31 cellular contexts compared by ENCODE assay signal in genomic region chr18:30142870-30143269, GRCh38.
"Had no signal": no experiment of that assay in that cellular context is flagged by ENCODE, and none has a peak within 500 bp of the region (broad histone marks: within the 10 kb centered on the region; RNA-seq: fewer than 3 reads in every experiment).

No MANE protein-coding gene starts in this region.

- ATAC-seq: natural killer cell; psoas muscle; right cardiac atrium; sciatic nerve; stimulated activated memory B cell treated with anti-CD40 and anti-IgM and Interleukin-4, amounts not matched to agents 10 μg/mL and 1 μg/mL and 100 μg/mL, for 72 hours; stimulated activated naive CD8-positive, alpha-beta T cell treated with anti-CD3 and anti-CD28 coated beads, Interleukin-15, amount 100 ng/mL, for 72 hours; stimulated activated naive CD8-positive, alpha-beta T cell treated with anti-CD3 and anti-CD28 coated beads, Interleukin-15, Interleukin-2, amounts not matched to agents 100 U/mL and 50 U/mL, for 24 hours; upper lobe of right lung had no signal

- H3K9me3 ChIP-seq: ovary, psoas muscle, testis, transverse colon, upper lobe of right lung, uterus had no signal

- H2AFZ ChIP-seq: neural progenitor cell, parathyroid adenoma had no signal

- H3K27me3 Mint-ChIP-seq: progenitor cell of endocrine pancreas; stimulated activated memory B cell treated with anti-CD40 and anti-IgM and Interleukin-4, amounts not matched to agents 10 μg/mL and 1 μg/mL and 100 μg/mL, for 72 hours; stimulated activated naive CD8-positive, alpha-beta T cell treated with anti-CD3 and anti-CD28 coated beads, Interleukin-15, amount 100 ng/mL, for 72 hours; type B pancreatic cell had no signal

- H3K4me1 Mint-ChIP-seq: natural killer cell; nephron; stimulated activated memory B cell treated with anti-CD40 and anti-IgM and Interleukin-4, amounts not matched to agents 10 μg/mL and 1 μg/mL and 100 μg/mL, for 72 hours; stimulated activated naive CD8-positive, alpha-beta T cell treated with anti-CD3 and anti-CD28 coated beads, Interleukin-15, amount 100 ng/mL, for 72 hours had no signal

- H3K36me3 ChIP-seq: neural progenitor cell, ovary, spleen, suprapubic skin, tibial artery, transverse colon, upper lobe of right lung, uterus had no signal

- H3K27me3 ChIP-seq: neural progenitor cell, ovary, spleen, suprapubic skin, testis, tibial artery, transverse colon, upper lobe of right lung, uterus had no signal

- H3K4me3 ChIP-seq: neural progenitor cell, ovary, psoas muscle, skin epidermis, smooth muscle cell, spleen, suprapubic skin, testis, tibial artery, transverse colon, upper lobe of right lung, uterus had no signal

- H3K36me3 Mint-ChIP-seq: neural progenitor cell; stimulated activated memory B cell treated with anti-CD40 and anti-IgM and Interleukin-4, amounts not matched to agents 10 μg/mL and 1 μg/mL and 100 μg/mL, for 72 hours; type B pancreatic cell had no signal

- DNase-seq: natural killer cell; occipital lobe; ovary; posterior cingulate gyrus; psoas muscle; right cardiac atrium; spleen; stimulated activated CD4-positive, alpha-beta T cell treated with anti-CD3 and anti-CD28 coated beads, Interleukin-12 subunit alpha, Interleukin-12 subunit beta, amount 100 ng/mL, for 4 hours; stimulated activated CD4-positive, alpha-beta T cell treated with anti-CD3 and anti-CD28 coated beads, Interleukin-1b, Interleukin-23, amount 100 ng/mL, for 48 hours; stimulated activated CD4-positive, alpha-beta T cell treated with anti-CD3 and anti-CD28 coated beads, Interleukin-4, amount 100 ng/mL, for 1 hour; stimulated activated CD4-positive, alpha-beta T cell treated with anti-CD3 and anti-CD28 coated beads, Interleukin-4, amount 100 ng/mL, for 4 hours; stimulated activated CD8-positive, alpha-beta memory T cell treated with anti-CD3 and anti-CD28 coated beads, Interleukin-4, amount 100 ng/mL, for 48 hours; stimulated activated naive CD4-positive, alpha-beta T cell; stimulated activated naive CD8-positive, alpha-beta T cell treated with anti-CD3 and anti-CD28 coated beads, Interleukin-15, amount 100 ng/mL, for 72 hours; stimulated activated naive CD8-positive, alpha-beta T cell treated with anti-CD3 and anti-CD28 coated beads, Interleukin-15, Interleukin-2, amounts not matched to agents 100 U/mL and 50 U/mL, for 24 hours; substantia nigra; testis; tibial artery; transverse colon; upper lobe of right lung; uterus had no signal

- H3K27ac ChIP-seq: neural progenitor cell, ovary, parathyroid adenoma, psoas muscle, skin epidermis, suprapubic skin, testis, tibial artery, transverse colon, upper lobe of right lung, uterus had no signal

- H3K4me1 ChIP-seq: parathyroid adenoma, psoas muscle, spleen, suprapubic skin, testis, tibial artery, transverse colon, upper lobe of right lung, uterus had no signal

- H3K4me3 Mint-ChIP-seq: natural killer cell; nephron; neural progenitor cell; stimulated activated memory B cell treated with anti-CD40 and anti-IgM and Interleukin-4, amounts not matched to agents 10 μg/mL and 1 μg/mL and 100 μg/mL, for 72 hours; stimulated activated naive CD8-positive, alpha-beta T cell treated with anti-CD3 and anti-CD28 coated beads, Interleukin-15, amount 100 ng/mL, for 72 hours; type B pancreatic cell had no signal

- H3K27ac Mint-ChIP-seq: natural killer cell; nephron; neural progenitor cell; progenitor cell of endocrine pancreas; stimulated activated memory B cell treated with anti-CD40 and anti-IgM and Interleukin-4, amounts not matched to agents 10 μg/mL and 1 μg/mL and 100 μg/mL, for 72 hours; stimulated activated naive CD8-positive, alpha-beta T cell treated with anti-CD3 and anti-CD28 coated beads, Interleukin-15, amount 100 ng/mL, for 72 hours; type B pancreatic cell had no signal

- H3K79me2 ChIP-seq: parathyroid adenoma had no signal

- H3K4me2 ChIP-seq: neural progenitor cell, smooth muscle cell had no signal

- H3K9me3 Mint-ChIP-seq: neural progenitor cell had no signal
